9 cellular contexts compared by ENCODE assay signal in the genomic region with DNA sequence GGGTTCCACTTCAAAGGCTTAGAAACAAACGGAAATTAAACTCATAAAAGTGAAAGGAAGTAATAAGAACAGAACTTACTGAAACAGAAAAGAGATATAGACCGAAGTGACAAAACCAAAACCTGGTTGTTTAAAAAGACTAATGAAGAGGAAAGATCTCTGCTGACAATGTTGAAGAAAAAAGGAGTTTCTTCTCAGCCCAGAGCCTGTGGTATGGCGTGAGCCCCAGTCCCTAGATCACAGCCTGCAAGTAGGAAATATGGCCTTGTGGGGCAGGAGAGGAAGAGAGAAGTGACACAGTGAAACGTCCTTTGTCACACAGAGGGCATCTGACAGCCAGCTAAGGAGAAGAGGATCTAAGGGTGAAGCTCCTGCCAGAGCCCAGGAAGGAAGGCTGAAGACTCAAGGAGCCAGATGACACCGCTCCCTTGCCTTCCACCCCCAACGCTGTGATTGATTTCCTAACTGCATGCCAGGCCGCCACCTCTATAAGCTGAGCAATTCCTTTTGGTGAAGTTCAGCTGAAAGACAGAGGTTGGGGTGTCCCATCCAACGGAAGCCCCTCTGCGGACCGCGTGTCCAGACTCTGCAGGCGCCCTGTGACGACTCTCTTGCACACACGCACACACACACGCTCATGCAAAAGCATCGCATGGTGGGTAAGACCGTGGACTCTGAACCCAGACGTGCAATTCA.
DNase-seq lines count a peak whose midpoint lies in the region; ATAC-seq lines count a peak whose summit lies in the region.
"Had no signal": no experiment of that assay in that cellular context is flagged by ENCODE, and none has a peak within 500 bp of the region (broad histone marks: within the 10 kb centered on the region; RNA-seq: fewer than 3 reads in every experiment).

No MANE protein-coding gene starts in this region.

- H3K36me3 ChIP-seq in H7 (replicated peaks; ENCODE audit: control insufficient read depth, insufficient read depth, low read length), result no peaks in the 10 kb centered on the region

- DNase-seq in CD1c-positive myeloid dendritic cell (ENCODE audit: extremely low spot score) (peak; percentile 87), OCI-M1 (lab: John Stamatoyannopoulos, UW) (peak; percentile 5), left colon (peak; percentile 11 to 27), H7 (no peak), iPS-NIHi11 (ENCODE audit: low spot score) (no peak)
- DNase-seq: SW 1271 had no signal

- intact Hi-C loops in left colon (cut with DNase I, micrococcal nuclease), result no loop called here

- no peaks in the 10 kb centered on the region for H3K27me3 ChIP-seq in H7 (ENCODE audit: control insufficient read depth, insufficient read depth, low read length)

- H3K4me3 ChIP-seq in H7 (ENCODE audit: insufficient read depth, low read depth, low read length), result no peak overlapping the region

- peak; percentile 65 for ATAC-seq in GM21619 (IDR thresholded peaks at IDR 0.05; ENCODE audit: unreplicated experiment)
- ATAC-seq in left colon, result peak; percentile 23
- ATAC-seq in HG02840 (IDR thresholded peaks at IDR 0.05; ENCODE audit: low FRiP score, unreplicated experiment), result no peak
- no peak for ATAC-seq in GM18858 (IDR thresholded peaks at IDR 0.05; ENCODE audit: unreplicated experiment)

Comparison
In these comparisons a context has a peak if more than half of its experiments do, and no peak if none do; other contexts are left out.
1. DNase-seq: peak in CD1c-positive myeloid dendritic cell (single experiment), OCI-M1 (single experiment) and left colon (2 of 2); none in H7 (single experiment) and iPS-NIHi11 (single experiment).
2. ATAC-seq: peak in GM21619 (single experiment) and left colon (single experiment); none in HG02840 (single experiment) and GM18858 (single experiment).